ENCODE assay signal across 24 cellular contexts in genomic region chr22:33274941-33275443, GRCh38.
"Had no signal": no experiment of that assay in that cellular context is flagged by ENCODE, and none has a peak within 500 bp of the region (broad histone marks: within the 10 kb centered on the region; RNA-seq: fewer than 3 reads in every experiment).

No MANE protein-coding gene starts in this region.

- H3K27ac Mint-ChIP-seq: activated naive CD8-positive, alpha-beta T cell treated with anti-CD3 and anti-CD28 coated beads, Interleukin-2, amount 10 ng/mL, durations not matched to agents 7 days and 5 days; activated T-helper 17 cell treated with anti-CD3 and anti-CD28 coated beads, Interleukin-2, amount 50 U/mL, for 72 hours; endodermal cell; nephron had no signal

- H3K27me3 ChIP-seq: breast epithelium, esophagus squamous epithelium, gastrocnemius medialis, left lung, neutrophil, ovary, vagina had no signal

- DNase-seq: activated CD4-positive, alpha-beta T cell treated with anti-CD3 and anti-CD28 coated beads for 1 hour; activated CD4-positive, alpha-beta T cell treated with anti-CD3 and anti-CD28 coated beads, Interleukin-2, amount 50 U/mL, for 1 hour; activated naive CD8-positive, alpha-beta T cell treated with anti-CD3 and anti-CD28 coated beads, Interleukin-2, amount 10 ng/mL, durations not matched to agents 7 days and 5 days; activated T-cell treated with anti-CD3 and anti-CD28 coated beads, Interleukin-2, amount 50 U/mL, for 1 hour; amniotic stem cell; cortex of kidney; esophagus squamous epithelium; gastrocnemius medialis; kidney; left lung; ovary; stimulated activated naive CD4-positive, alpha-beta T cell; T-helper 1 cell had no signal

- H3K9me3 ChIP-seq: breast epithelium, esophagus squamous epithelium, gastrocnemius medialis, left lung, neutrophil, ovary, thoracic aorta, vagina had no signal

- FAIRE-seq: kidney, TTC549 had no signal

- H3K36me3 Mint-ChIP-seq: activated naive CD8-positive, alpha-beta T cell treated with anti-CD3 and anti-CD28 coated beads, Interleukin-2, amount 10 ng/mL, durations not matched to agents 7 days and 5 days had no signal

- H3K4me3 Mint-ChIP-seq: activated naive CD8-positive, alpha-beta T cell treated with anti-CD3 and anti-CD28 coated beads, Interleukin-2, amount 10 ng/mL, durations not matched to agents 7 days and 5 days; activated T-helper 17 cell treated with anti-CD3 and anti-CD28 coated beads, Interleukin-2, amount 50 U/mL, for 72 hours; endodermal cell; nephron; type B pancreatic cell had no signal

- H3K27ac ChIP-seq: breast epithelium, esophagus squamous epithelium, left lung, neutrophil, ovary, thoracic aorta, vagina, WERI-Rb-1 had no signal

- H3K36me3 ChIP-seq: breast epithelium, neutrophil, ovary, thoracic aorta, WERI-Rb-1 had no signal

- H3K4me1 ChIP-seq: breast epithelium, left lung, vagina had no signal

- ATAC-seq: activated T-helper 17 cell treated with anti-CD3 and anti-CD28 coated beads, Interleukin-2, amount 50 U/mL, for 72 hours; left lung had no signal

- H3K27me3 Mint-ChIP-seq: activated naive CD8-positive, alpha-beta T cell treated with anti-CD3 and anti-CD28 coated beads, Interleukin-2, amount 10 ng/mL, durations not matched to agents 7 days and 5 days; activated T-helper 17 cell treated with anti-CD3 and anti-CD28 coated beads, Interleukin-2, amount 50 U/mL, for 72 hours; memory B cell; type B pancreatic cell had no signal

- H3K4me1 Mint-ChIP-seq: activated naive CD8-positive, alpha-beta T cell treated with anti-CD3 and anti-CD28 coated beads, Interleukin-2, amount 10 ng/mL, durations not matched to agents 7 days and 5 days; activated T-helper 17 cell treated with anti-CD3 and anti-CD28 coated beads, Interleukin-2, amount 50 U/mL, for 72 hours had no signal

- H3K9me3 Mint-ChIP-seq: activated naive CD8-positive, alpha-beta T cell treated with anti-CD3 and anti-CD28 coated beads, Interleukin-2, amount 10 ng/mL, durations not matched to agents 7 days and 5 days; activated T-helper 17 cell treated with anti-CD3 and anti-CD28 coated beads, Interleukin-2, amount 50 U/mL, for 72 hours; endodermal cell; nephron; type B pancreatic cell had no signal

- H3K4me3 ChIP-seq: breast epithelium, esophagus squamous epithelium, gastrocnemius medialis, left lung, ovary, thoracic aorta, vagina had no signal
